Comparison of ENCODE assay signal across 2 cellular contexts in the genomic region with DNA sequence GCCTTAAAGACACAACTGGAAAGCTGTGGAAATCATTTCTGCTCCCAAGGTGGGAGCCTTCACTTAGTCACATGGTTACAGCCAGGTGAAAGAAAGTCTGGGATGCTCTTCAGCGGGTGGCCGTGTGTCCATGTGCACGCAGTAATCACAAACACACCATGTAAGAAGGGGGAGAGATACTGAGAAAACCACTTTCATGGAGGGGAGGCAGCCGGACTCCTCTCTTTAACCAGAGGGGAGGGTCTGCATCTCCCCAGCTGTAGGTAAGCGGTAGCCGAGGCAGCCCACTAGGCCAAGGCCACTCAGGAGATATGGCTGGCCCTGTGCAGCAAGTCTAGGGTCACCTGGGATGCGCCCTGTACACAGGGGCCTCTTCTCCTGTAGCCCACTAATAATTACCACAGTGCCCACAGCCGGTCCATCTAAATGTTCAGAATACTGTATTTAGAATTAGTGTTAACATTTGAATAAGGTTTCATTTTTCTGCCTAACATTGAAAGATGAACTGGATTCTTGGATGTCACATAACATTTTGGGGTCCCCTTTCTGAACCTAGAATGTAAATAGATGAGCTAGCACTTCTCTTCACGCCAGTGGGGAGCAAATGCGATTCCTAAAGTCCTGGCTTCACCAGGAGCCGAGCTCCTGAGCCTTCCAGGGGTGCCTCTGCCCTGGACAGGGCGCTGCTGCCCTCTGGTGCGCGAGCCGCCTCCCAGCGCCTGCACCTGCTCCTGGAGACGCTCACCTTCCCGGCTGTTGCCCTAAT.
TF ChIP-seq lines count a peak whose summit lies in the region.

No MANE protein-coding gene starts in this region.

TF ChIP-seq in IMR-90, 13 proteins besides CTCF, POLR2A, EP300 and RAD21:
- TF ChIP-seq RCOR1 (IDR thresholded peaks at IDR 0.05; ENCODE audit: insufficient replicate concordance, low read length) (no peak), FOS (IDR thresholded peaks at IDR 0.05; ENCODE audit: low read depth, low read length) (no peak), RFX5 (IDR thresholded peaks at IDR 0.05; ENCODE audit: low read depth, low read length) (no peak), MAFK (IDR thresholded peaks at IDR 0.05; ENCODE audit: low read depth, low read length) (no peak), NFE2L2 (IDR thresholded peaks at IDR 0.05; ENCODE audit: low read depth, low read length) (no peak), MXI1 (IDR thresholded peaks at IDR 0.05; ENCODE audit: borderline replicate concordance, low read depth, low read length) (no peak), MAZ (IDR thresholded peaks at IDR 0.05; ENCODE audit: borderline replicate concordance, low read depth, low read length) (no peak), SMC3 (IDR thresholded peaks at IDR 0.05; ENCODE audit: low read depth, low read length) (no peak), CEBPB (IDR thresholded peaks at IDR 0.05; ENCODE audit: low read depth, low read length) (no peak), CHD1 (IDR thresholded peaks at IDR 0.05; ENCODE audit: low read depth, low read length) (no peak), BHLHE40 (IDR thresholded peaks at IDR 0.05; ENCODE audit: low read depth, low read length) (no peak)
- TF ChIP-seq, protein P1, sequence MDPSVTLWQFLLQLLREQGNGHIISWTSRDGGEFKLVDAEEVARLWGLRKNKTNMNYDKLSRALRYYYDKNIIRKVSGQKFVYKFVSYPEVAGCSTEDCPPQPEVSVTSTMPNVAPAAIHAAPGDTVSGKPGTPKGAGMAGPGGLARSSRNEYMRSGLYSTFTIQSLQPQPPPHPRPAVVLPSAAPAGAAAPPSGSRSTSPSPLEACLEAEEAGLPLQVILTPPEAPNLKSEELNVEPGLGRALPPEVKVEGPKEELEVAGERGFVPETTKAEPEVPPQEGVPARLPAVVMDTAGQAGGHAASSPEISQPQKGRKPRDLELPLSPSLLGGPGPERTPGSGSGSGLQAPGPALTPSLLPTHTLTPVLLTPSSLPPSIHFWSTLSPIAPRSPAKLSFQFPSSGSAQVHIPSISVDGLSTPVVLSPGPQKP (IDR thresholded peaks at IDR 0.05; ENCODE audit: borderline replicate concordance, low read depth, low read length), result no peak
- TF ChIP-seq, protein P2, sequence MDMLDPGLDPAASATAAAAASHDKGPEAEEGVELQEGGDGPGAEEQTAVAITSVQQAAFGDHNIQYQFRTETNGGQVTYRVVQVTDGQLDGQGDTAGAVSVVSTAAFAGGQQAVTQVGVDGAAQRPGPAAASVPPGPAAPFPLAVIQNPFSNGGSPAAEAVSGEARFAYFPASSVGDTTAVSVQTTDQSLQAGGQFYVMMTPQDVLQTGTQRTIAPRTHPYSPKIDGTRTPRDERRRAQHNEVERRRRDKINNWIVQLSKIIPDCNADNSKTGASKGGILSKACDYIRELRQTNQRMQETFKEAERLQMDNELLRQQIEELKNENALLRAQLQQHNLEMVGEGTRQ (IDR thresholded peaks at IDR 0.05; ENCODE audit: low read depth, low read length), result no peak

TF ChIP-seq in liver, 16 proteins besides CTCF, POLR2A, EP300 and RAD21:
- TF ChIP-seq YY1 (IDR thresholded peaks at IDR 0.05) (no peak), FOXA1 (IDR thresholded peaks at IDR 0.05) (no peak), HNF4A (conservative IDR thresholded peaks at IDR 0.05) (peak in 1 of 2 donors; percentile 13), TAF1 (conservative IDR thresholded peaks at IDR 0.05) (no peak)
- TF ChIP-seq, protein P3, sequence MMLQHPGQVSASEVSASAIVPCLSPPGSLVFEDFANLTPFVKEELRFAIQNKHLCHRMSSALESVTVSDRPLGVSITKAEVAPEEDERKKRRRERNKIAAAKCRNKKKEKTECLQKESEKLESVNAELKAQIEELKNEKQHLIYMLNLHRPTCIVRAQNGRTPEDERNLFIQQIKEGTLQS (IDR thresholded peaks at IDR 0.05), result no peak
